Comparison of ENCODE assay signal across 8 cellular contexts in the genomic region with DNA sequence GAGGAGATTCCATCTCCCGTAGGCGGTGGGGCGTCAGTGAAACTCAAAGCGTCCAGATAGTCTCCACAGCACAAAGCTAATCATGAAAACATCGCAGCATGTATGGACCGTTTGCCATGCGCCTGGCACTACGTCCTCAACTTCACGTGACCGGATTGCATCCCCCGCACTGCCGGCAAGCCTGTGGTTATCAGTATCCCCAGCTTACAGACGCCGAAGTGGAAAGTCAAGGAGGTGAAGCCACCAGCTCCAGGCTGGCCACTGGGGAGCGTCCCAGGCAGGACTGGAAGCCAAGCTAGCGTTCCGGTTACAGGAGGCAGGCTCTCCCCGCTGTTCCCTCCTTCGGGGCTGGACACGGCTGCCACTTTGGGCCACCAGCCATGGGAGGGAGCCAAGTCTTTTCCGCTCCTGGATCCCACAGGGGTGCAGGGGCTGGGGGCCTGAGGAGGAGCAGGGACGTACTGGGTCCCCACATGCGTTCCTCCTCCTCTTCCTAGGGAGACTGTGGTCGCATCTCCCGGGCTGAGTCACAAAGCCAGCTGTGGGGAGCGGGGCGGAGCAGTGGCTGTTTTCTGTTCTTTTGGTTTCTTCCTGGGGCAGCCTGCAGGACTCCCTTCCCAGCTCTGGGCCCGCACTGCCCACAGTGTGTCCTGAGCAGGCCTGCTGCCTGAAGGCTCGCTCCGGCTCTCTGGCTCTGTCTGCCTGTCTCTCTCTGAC. TPM values are rescaled to one million over a fixed set of nuclear protein-coding genes. Genes with fewer than 3 reads are reported as not detected.
DNase-seq lines count a peak whose midpoint lies in the region; ATAC-seq, FAIRE-seq and TF ChIP-seq lines count a peak whose summit lies in the region.

No MANE protein-coding gene starts in this region.

- peaks cover 25% of the 10 kb centered on the region for H3K4me1 Mint-ChIP-seq in activated CD8-positive, alpha-beta T cell treated with anti-CD3 and anti-CD28 coated beads, Interleukin-2, amount 10 ng/mL, durations not matched to agents 7 days and 5 days (ENCODE audit: low read depth)

- peaks cover 0 to 21% (median 10%) of the 10 kb centered on the region in 3 donors for H3K4me1 ChIP-seq in pancreas

- no peaks in the 10 kb centered on the region for H3K36me3 Mint-ChIP-seq in activated CD8-positive, alpha-beta T cell treated with anti-CD3 and anti-CD28 coated beads, Interleukin-2, amount 10 ng/mL, durations not matched to agents 7 days and 5 days (ENCODE audit: low read depth)

- no peaks in the 10 kb centered on the region for H3K27me3 ChIP-seq in pancreas

- H3K4me3 Mint-ChIP-seq in activated CD8-positive, alpha-beta T cell treated with anti-CD3 and anti-CD28 coated beads, Interleukin-2, amount 10 ng/mL, durations not matched to agents 7 days and 5 days = peak overlapping the region; percentile 22

- H3K9me3 ChIP-seq in pancreas = no peaks in the 10 kb centered on the region

- no peaks in the 10 kb centered on the region for H3K36me3 ChIP-seq in pancreas

- H3K27ac Mint-ChIP-seq in activated CD8-positive, alpha-beta T cell treated with anti-CD3 and anti-CD28 coated beads, Interleukin-2, amount 10 ng/mL, durations not matched to agents 7 days and 5 days = no peak overlapping the region

- no peak overlapping the region for H3K27ac ChIP-seq in pancreas

- no peak for FAIRE-seq in pancreas (lab: Jason Lieb, UNC)

- peak; percentile 30 for DNase-seq in activated T-cell treated with anti-CD3 and anti-CD28 coated beads for 48 hours (ENCODE audit: low read depth)
- DNase-seq in activated T-cell treated with anti-CD3 and anti-CD28 coated beads for 4 hours = no peak
- no peak for DNase-seq in activated CD8-positive, alpha-beta T cell treated with anti-CD3 and anti-CD28 coated beads, Interleukin-2, amount 10 ng/mL, durations not matched to agents 7 days and 5 days
- DNase-seq in fibroblast of villous mesenchyme (ENCODE audit: low read depth) = peak; percentile 77
- DNase-seq in pancreas = peak; percentile 39 to 81 (median 47)
- no peak for DNase-seq in G401 (ENCODE audit: low spot score)
- DNase-seq in stimulated activated naive CD4-positive, alpha-beta T cell treated with Interleukin-2 at 50 U/mL for 16 hours (lab: John Stamatoyannopoulos, UW) = no peak
- DNase-seq in HuH-7.5 (ENCODE audit: low spot score) = no peak

- H3K9me3 Mint-ChIP-seq in activated CD8-positive, alpha-beta T cell treated with anti-CD3 and anti-CD28 coated beads, Interleukin-2, amount 10 ng/mL, durations not matched to agents 7 days and 5 days (ENCODE audit: insufficient read depth) = no peaks in the 10 kb centered on the region

- POLR2A ChIA-PET in activated CD8-positive, alpha-beta T cell treated with anti-CD3 and anti-CD28 coated beads, Interleukin-2, amount 10 ng/mL, durations not matched to agents 7 days and 5 days (lab: Charles Lee) = no interaction called here

- in situ Hi-C loops in G401 (cut with HindIII; ENCODE audit: low sequenced_read_pairs) = no loop called here

- intact Hi-C loops in pancreas (cut with DNase I) = loop anchor here in 1 of 3 donors (10.0 kb wide), 1 partner anchor 55 kb away; no protein-coding TSS in a partner anchor

- CTCF ChIA-PET in activated CD8-positive, alpha-beta T cell treated with anti-CD3 and anti-CD28 coated beads, Interleukin-2, amount 10 ng/mL, durations not matched to agents 7 days and 5 days (lab: Charles Lee) = interaction anchor here (1.2 kb wide), 1 partner anchor 47 kb away, joined by 4 read pairs; no protein-coding TSS in a partner anchor

- peak overlapping the region; percentile 55 for H3K4me3 ChIP-seq in fibroblast of villous mesenchyme (ENCODE audit: low read depth, low read length)
- peak overlapping the region in 2 of 4 donors; percentile 10 to 39 for H3K4me3 ChIP-seq in pancreas

- 4 to 5% methylated on average over 27 to 30 of the region's 30 CpGs for WGBS in pancreas, 2 donors

- no peak for TF ChIP-seq CTCF in fibroblast of villous mesenchyme (IDR thresholded peaks at IDR 0.05; ENCODE audit: insufficient read depth, low read depth, low read length)
- no peak for TF ChIP-seq CTCF in pancreas (IDR thresholded peaks at IDR 0.05)

- H3K27me3 Mint-ChIP-seq in activated CD8-positive, alpha-beta T cell treated with anti-CD3 and anti-CD28 coated beads, Interleukin-2, amount 10 ng/mL, durations not matched to agents 7 days and 5 days (ENCODE audit: low read depth) = peaks cover 21% of the 10 kb centered on the region

- peak; percentile 12 for ATAC-seq in activated CD8-positive, alpha-beta T cell treated with anti-CD3 and anti-CD28 coated beads, Interleukin-2, amount 10 ng/mL, durations not matched to agents 7 days and 5 days
- peak; percentile 38 to 63 (median 62) for ATAC-seq in pancreas

RNA-seq across cellular contexts. Expression of gene OSBPL5, which starts 4.3 kb away (rescaled TPM):
- total RNA-seq in activated CD8-positive, alpha-beta T cell treated with anti-CD3 and anti-CD28 coated beads, Interleukin-2, amount 10 ng/mL, durations not matched to agents 7 days and 5 days = 10 to 100 TPM; 10.1 to 11.0 TPM
- total RNA-seq in fibroblast of villous mesenchyme = 49.7 and 55.7 TPM in 2 replicates
- total RNA-seq in pancreas = 10 to 100 TPM in 4 of 6 donors, 1 to 10 TPM in 2; 9.8 to 16.7 (median 10.6) TPM
- 10 to 100 TPM; 12.6 to 14.9 TPM for polyA plus RNA-seq in pancreas
- 13.2 and 16.2 TPM in 2 replicates for total RNA-seq in G401 (2014; rRNA removed; shearing (Covaris generic))

RNA-seq across cellular contexts. Expression of gene MRGPRG, which starts 49.2 kb away (rescaled TPM):
- not detected for total RNA-seq in activated CD8-positive, alpha-beta T cell treated with anti-CD3 and anti-CD28 coated beads, Interleukin-2, amount 10 ng/mL, durations not matched to agents 7 days and 5 days
- total RNA-seq in fibroblast of villous mesenchyme (not detected in 2 replicates), pancreas (not detected)
- polyA plus RNA-seq in pancreas = not detected
- total RNA-seq in G401 (2014; rRNA removed; shearing (Covaris generic)) = not detected in 2 replicates

Comparison
In these comparisons a context has a peak if more than half of its experiments do, and no peak if none do; other contexts are left out.
1. DNase-seq: peak in activated T-cell treated with anti-CD3 and anti-CD28 coated beads for 48 hours (single experiment), fibroblast of villous mesenchyme (single experiment) and pancreas (6 of 6); none in activated T-cell treated with anti-CD3 and anti-CD28 coated beads for 4 hours (single experiment), activated CD8-positive, alpha-beta T cell treated with anti-CD3 and anti-CD28 coated beads, Interleukin-2, amount 10 ng/mL, durations not matched to agents 7 days and 5 days (single experiment), G401 (single experiment), stimulated activated naive CD4-positive, alpha-beta T cell treated with Interleukin-2 at 50 U/mL for 16 hours (single experiment) and HuH-7.5 (single experiment).